Comparison of ENCODE assay signal across 8 cellular contexts in the genomic region with DNA sequence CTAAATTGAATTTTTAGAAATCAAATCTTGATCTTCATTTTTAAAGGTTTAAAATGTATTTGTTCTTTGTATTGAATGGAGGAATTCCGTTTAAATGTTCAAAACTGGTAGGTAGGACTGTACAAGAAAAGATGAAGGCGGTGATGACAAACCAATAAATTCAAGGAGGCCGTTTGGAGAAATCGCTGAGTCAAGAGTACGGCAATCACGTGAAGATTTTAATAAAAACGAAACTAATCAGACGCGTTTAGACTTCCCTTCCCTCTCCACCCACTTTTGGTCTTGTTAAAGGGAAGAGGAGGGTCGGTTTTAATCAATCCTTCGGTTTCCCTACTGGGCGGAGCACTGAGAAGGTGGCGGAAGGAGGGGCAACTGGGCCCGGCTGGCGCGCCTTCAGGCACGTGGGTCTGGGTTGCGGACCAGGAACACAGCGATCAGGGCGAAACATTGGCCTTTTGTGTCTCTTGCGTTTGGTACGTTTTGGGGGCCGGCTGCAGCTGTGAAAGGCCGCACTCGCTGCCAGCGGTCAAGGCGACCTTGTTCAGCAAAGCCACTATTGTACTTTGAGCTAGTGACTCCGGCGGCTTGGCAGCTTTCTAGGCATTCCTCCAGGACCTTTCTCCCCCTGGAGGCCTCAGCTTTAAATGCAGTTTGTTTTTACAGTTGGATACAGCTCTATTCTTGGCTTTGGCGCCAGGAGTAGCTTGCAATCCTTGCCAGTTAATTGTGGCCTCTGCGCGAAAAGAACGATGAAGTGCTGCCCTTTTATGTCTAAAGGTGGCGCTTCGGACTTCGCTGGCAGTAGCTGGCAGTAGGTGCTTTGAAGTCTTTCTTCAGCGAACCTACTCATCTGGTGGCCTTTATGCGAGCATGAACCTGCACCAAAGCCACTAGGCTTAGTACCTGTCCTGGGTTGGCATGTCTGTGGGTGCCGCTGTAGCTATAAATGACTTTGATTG. TPM values are rescaled to one million over a fixed set of nuclear protein-coding genes. Genes with fewer than 3 reads are reported as not detected.
A peak's percentile ranks its signal among the peaks of the same experiment; 100 is the strongest.
DNase-seq lines count a peak whose midpoint lies in the region; ATAC-seq and TF ChIP-seq lines count a peak whose summit lies in the region.

No MANE protein-coding gene starts in this region.

- H3K27ac ChIP-seq in HUES48 (ENCODE audit: low read depth, low read length) (peak overlapping the region; percentile 84), OCI-LY3 (ENCODE audit: low read length) (peak overlapping the region; percentile 90), esophagus muscularis mucosa (replicated peaks in 1 of 4) (peak overlapping the region; percentile 79 to 89 (median 86)), muscle layer of colon (ENCODE audit: low read depth, low read length) (peak overlapping the region; percentile 66)

- H3K27me3 ChIP-seq in HUES48 (ENCODE audit: control insufficient read depth, insufficient read depth, low read length) (no peaks in the 10 kb centered on the region), OCI-LY3 (ENCODE audit: low read depth, low read length) (no peaks in the 10 kb centered on the region), esophagus muscularis mucosa (no peaks in the 10 kb centered on the region), muscle layer of colon (ENCODE audit: control insufficient read depth in 1 of 2, insufficient read depth in 2 of 2, low read length in 2 of 2) (no peaks in the 10 kb centered on the region)

- H3K9me3 ChIP-seq in HUES48 (ENCODE audit: control insufficient read depth, insufficient read depth, low read length), result no peaks in the 10 kb centered on the region
- no peaks in the 10 kb centered on the region for H3K9me3 ChIP-seq in OCI-LY3 (ENCODE audit: insufficient read depth, low read length)
- H3K9me3 ChIP-seq in esophagus muscularis mucosa, result no peaks in the 10 kb centered on the region
- no peaks in the 10 kb centered on the region for H3K9me3 ChIP-seq in muscle layer of colon (ENCODE audit: low read length)

- 20% methylated on average over 38 of the region's 39 CpGs for whole genome bisulfite sequencing in esophagus muscularis mucosa

- H3K36me3 ChIP-seq in HUES48 (ENCODE audit: control insufficient read depth, insufficient read depth, low read length), result no peaks in the 10 kb centered on the region
- no peaks in the 10 kb centered on the region for H3K36me3 ChIP-seq in OCI-LY3 (replicated peaks; ENCODE audit: low read depth, low read length)
- no peaks in the 10 kb centered on the region for H3K36me3 ChIP-seq in esophagus muscularis mucosa
- no peaks in the 10 kb centered on the region for H3K36me3 ChIP-seq in muscle layer of colon (ENCODE audit: insufficient read depth, low read length)

- H3K27me3 Mint-ChIP-seq in activated T-cell treated with anti-CD3 and anti-CD28 coated beads, Interleukin-2, amount 50 U/mL, for 4 hours (ENCODE audit: low read depth), result no peaks in the 10 kb centered on the region

- peak overlapping the region; percentile 61 for H3K9ac ChIP-seq in HUES48 (ENCODE audit: low read depth, low read length)
- H3K9ac ChIP-seq in OCI-LY3 (ENCODE audit: low read length), result peak overlapping the region; percentile 75
- no peak overlapping the region for H3K9ac ChIP-seq in muscle layer of colon (ENCODE audit: low read length)

- H3K4me3 ChIP-seq in HUES48 (ENCODE audit: low read depth, low read length), result peak overlapping the region; percentile 56
- peak overlapping the region; percentile 83 for H3K4me3 ChIP-seq in OCI-LY3 (ENCODE audit: low read length)
- H3K4me3 ChIP-seq in esophagus muscularis mucosa, result peak overlapping the region; percentile 53 to 65 (median 58)
- H3K4me3 ChIP-seq in muscle layer of colon (ENCODE audit: low read depth in 1 of 2, low read length in 2 of 2), result peak overlapping the region in 1 of 2 donors; percentile 48

- peak overlapping the region; percentile 78 for H3K4me2 ChIP-seq in OCI-LY3 (ENCODE audit: low read length)

- no peaks in the 10 kb centered on the region for H4K20me1 ChIP-seq in OCI-LY3 (ENCODE audit: insufficient read depth, low read length)

- H3K36me3 Mint-ChIP-seq in activated T-cell treated with anti-CD3 and anti-CD28 coated beads, Interleukin-2, amount 50 U/mL, for 4 hours (ENCODE audit: insufficient read depth), result no peaks in the 10 kb centered on the region

- intact Hi-C loops in esophagus muscularis mucosa (cut with DNase I), result no loop called here

- peak; percentile 87 for ATAC-seq in GM21390 (IDR thresholded peaks at IDR 0.05; ENCODE audit: unreplicated experiment)
- peak; percentile 86 for ATAC-seq in activated T-cell treated with anti-CD3 and anti-CD28 coated beads, Interleukin-2, amount 50 U/mL, for 4 hours

- H3K4me1 ChIP-seq in HUES48 (ENCODE audit: control insufficient read depth, insufficient read depth, low read length) (peaks cover 4% of the 10 kb centered on the region; the same call in 1 of the 2 replicates), OCI-LY3 (ENCODE audit: low read length) (peaks cover 5% of the 10 kb centered on the region), esophagus muscularis mucosa (peaks cover 0 to 10% (median 4%) of the 10 kb centered on the region in 4 donors), muscle layer of colon (ENCODE audit: insufficient read depth, low read length) (no peaks in the 10 kb centered on the region)

- peaks cover 24% of the 10 kb centered on the region for H3K4me1 Mint-ChIP-seq in activated T-cell treated with anti-CD3 and anti-CD28 coated beads, Interleukin-2, amount 50 U/mL, for 4 hours (ENCODE audit: low read depth)

- TF ChIP-seq POLR2A in esophagus muscularis mucosa (IDR thresholded peaks at IDR 0.05; ENCODE audit: low read depth), result no peak

- no peaks in the 10 kb centered on the region for H3K79me2 ChIP-seq in OCI-LY3 (ENCODE audit: low read length)

- peak overlapping the region; percentile 79 for H3K4me3 Mint-ChIP-seq in activated T-cell treated with anti-CD3 and anti-CD28 coated beads, Interleukin-2, amount 50 U/mL, for 4 hours

- peak; percentile 59 for TF ChIP-seq CTCF in OCI-LY3 (IDR thresholded peaks at IDR 0.05; ENCODE audit: low read depth, low read length)
- peak; percentile 43 to 62 (median 47) for TF ChIP-seq CTCF in esophagus muscularis mucosa (IDR thresholded peaks at IDR 0.05)

- peak overlapping the region; percentile 95 for H2AFZ ChIP-seq in OCI-LY3 (ENCODE audit: low read depth, low read length)

- DNase-seq in DMS 273 (lab: John Stamatoyannopoulos, UW; ENCODE audit: unreplicated experiment), result peak; percentile 95
- DNase-seq in activated T-cell treated with anti-CD3 and anti-CD28 coated beads, Interleukin-2, amount 50 U/mL, for 4 hours, result peak; percentile 34
- peak; percentile 91 for DNase-seq in esophagus muscularis mucosa (ENCODE audit: extremely low spot score)
- DNase-seq in stimulated activated naive CD4-positive, alpha-beta T cell treated with Interleukin-2 at 50 U/mL for 16 hours (lab: John Stamatoyannopoulos, UW), result peak; percentile 54

- H3K9me3 Mint-ChIP-seq in activated T-cell treated with anti-CD3 and anti-CD28 coated beads, Interleukin-2, amount 50 U/mL, for 4 hours, result no peaks in the 10 kb centered on the region

- no peak for TF ChIP-seq EP300 in esophagus muscularis mucosa (IDR thresholded peaks at IDR 0.05)

RNA-seq across cellular contexts. Expression of a gene that starts 16.7 kb away (rescaled TPM):
- 10 to 100 TPM; 31.6 to 37.2 (median 32.4) TPM for total RNA-seq in activated T-cell treated with anti-CD3 and anti-CD28 coated beads, Interleukin-2, amount 50 U/mL, for 4 hours
- total RNA-seq in esophagus muscularis mucosa, result 10 to 100 TPM; 57.3 to 81.2 (median 67.5) TPM

Comparison
In these comparisons a context has a peak if more than half of its experiments do, and no peak if none do; other contexts are left out.
1. DNase-seq: peak in every context shown above with its lines; median percentile 95 in DMS 273; 91 in esophagus muscularis mucosa; 54 in stimulated activated naive CD4-positive, alpha-beta T cell treated with Interleukin-2 at 50 U/mL for 16 hours; 34 in activated T-cell treated with anti-CD3 and anti-CD28 coated beads, Interleukin-2, amount 50 U/mL, for 4 hours.